18 cellular contexts compared by ENCODE assay signal in genomic region chr12:88194868-88195267, GRCh38. TPM values are rescaled to one million over a fixed set of nuclear protein-coding genes. Genes with fewer than 3 reads are reported as not detected.
DNase-seq lines count a peak whose midpoint lies in the region; ATAC-seq and TF ChIP-seq lines count a peak whose summit lies in the region.
"Had no signal": no experiment of that assay in that cellular context is flagged by ENCODE, and none has a peak within 500 bp of the region (broad histone marks: within the 10 kb centered on the region; RNA-seq: fewer than 3 reads in every experiment).

No MANE protein-coding gene starts in this region.

- H3K4me2 ChIP-seq in GM23338: no peak overlapping the region
- H3K4me2 ChIP-seq in osteoblast (ENCODE audit: insufficient read depth, low read length): no peak overlapping the region
- H3K4me2 ChIP-seq: A549 had no signal

- H3K79me2 ChIP-seq in GM23338 (replicated peaks; ENCODE audit: insufficient read depth): no peaks in the 10 kb centered on the region
- no peaks in the 10 kb centered on the region for H3K79me2 ChIP-seq in osteoblast (ENCODE audit: insufficient read depth, low read length)

- H4K20me1 ChIP-seq in GM23338 (replicated peaks; ENCODE audit: insufficient read depth): no peaks in the 10 kb centered on the region
- no peaks in the 10 kb centered on the region for H4K20me1 ChIP-seq in osteoblast (ENCODE audit: insufficient read depth, low read length)

- no peaks in the 10 kb centered on the region for H3K9me3 ChIP-seq in osteoblast (ENCODE audit: low read depth, low read length)
- H3K9me3 ChIP-seq: A549 had no signal

- no peak for DNase-seq in GM23338 (ENCODE audit: low spot score)
- no peak for DNase-seq in WTC11 (ENCODE audit: low spot score)
- no peak for DNase-seq in osteoblast (ENCODE audit: insufficient read length, low spot score, missing footprints)
- DNase-seq in NCI-H446 (lab: John Stamatoyannopoulos, UW): no peak
- no peak for DNase-seq in ACHN
- DNase-seq: 8988T; C1 segment of cervical spinal cord; Calu3; CD4-positive, alpha-beta memory T cell; COR-L47; DMS53; DMS79 treated with DMSO at 0.1 percent for 48 hours; GF-D8; GM23248; H9 had no signal

- no peak overlapping the region for H2AFZ ChIP-seq in GM23338
- no peak overlapping the region for H2AFZ ChIP-seq in osteoblast (ENCODE audit: low read length)
- H2AFZ ChIP-seq: GM23248 had no signal

- H3K4me1 ChIP-seq in GM23338 (ENCODE audit: insufficient read depth): no peaks in the 10 kb centered on the region
- no peaks in the 10 kb centered on the region for H3K4me1 ChIP-seq in osteoblast (ENCODE audit: insufficient read depth, low read length)
- H3K4me1 ChIP-seq: A549 had no signal

- H3K27ac ChIP-seq in GM23338 (ENCODE audit: low read depth) (no peak overlapping the region), osteoblast (ENCODE audit: low read depth, low read length) (peak overlapping the region; percentile 13)
- H3K27ac ChIP-seq: A549, GM23248 had no signal

- in situ Hi-C loops in ACHN (cut with HindIII; ENCODE audit: low pct_ligation_motif_present, low pct_unique_long_range_greater_than_20kb, low sequenced_read_pairs): no loop called here

- peaks cover 3% of the 10 kb centered on the region; the same call in 2 of the 3 replicates for H3K4me1 Mint-ChIP-seq in GM23338
- peaks cover 5% of the 10 kb centered on the region; the same call in 1 of the 2 replicates for H3K4me1 Mint-ChIP-seq in WTC11
- H3K4me1 Mint-ChIP-seq: CD4-positive, alpha-beta memory T cell had no signal

- CTCF ChIA-PET in WTC11 (lab: Charles Lee): no interaction called here

- H3K27me3 ChIP-seq in GM23338 (ENCODE audit: insufficient read depth) (no peaks in the 10 kb centered on the region), osteoblast (ENCODE audit: insufficient read depth, low read length) (no peaks in the 10 kb centered on the region)

- H3K36me3 Mint-ChIP-seq in GM23338 (ENCODE audit: low read depth) (peaks cover 10% of the 10 kb centered on the region; the same call in 2 of the 3 replicates), WTC11 (peaks cover 9% of the 10 kb centered on the region)

- H3K4me3 Mint-ChIP-seq in GM23338 (no peak overlapping the region), WTC11 (no peak overlapping the region)
- H3K4me3 Mint-ChIP-seq: CD4-positive, alpha-beta memory T cell; H9 had no signal

- H3K27me3 Mint-ChIP-seq in GM23338 (ENCODE audit: insufficient read depth, low read depth, poor library complexity) (no peaks in the 10 kb centered on the region), WTC11 (ENCODE audit: low read depth) (no peaks in the 10 kb centered on the region)
- H3K27me3 Mint-ChIP-seq: CD4-positive, alpha-beta memory T cell had no signal

- no peaks in the 10 kb centered on the region for H3K9me2 ChIP-seq in GM23338 (ENCODE audit: insufficient read depth)

- no peaks in the 10 kb centered on the region for H3F3A ChIP-seq in GM23338 (replicated peaks; ENCODE audit: low read depth)

- ATAC-seq in GM23338: no peak
- ATAC-seq in WTC11: no peak
- ATAC-seq in GM21390 (IDR thresholded peaks at IDR 0.05; ENCODE audit: unreplicated experiment): no peak
- ATAC-seq: A549, HCT116 had no signal

- no peak overlapping the region for H3K4me3 ChIP-seq in GM23338
- H3K4me3 ChIP-seq in osteoblast (ENCODE audit: insufficient read depth, low read length): no peak overlapping the region
- H3K4me3 ChIP-seq: A549, GM23248 had no signal

- H3K27ac Mint-ChIP-seq in GM23338: peak overlapping the region; percentile 76; the same call in 1 of the 2 replicates
- peak overlapping the region; percentile 41; the same call in 1 of the 2 replicates for H3K27ac Mint-ChIP-seq in WTC11
- H3K27ac Mint-ChIP-seq: CD4-positive, alpha-beta memory T cell; H9 had no signal

- POLR2A ChIA-PET in WTC11 (lab: Charles Lee): no interaction called here

- H3K36me3 ChIP-seq in GM23338 (ENCODE audit: insufficient read depth): no peaks in the 10 kb centered on the region; the same call in 1 of the 2 replicates
- peaks cover 6% of the 10 kb centered on the region for H3K36me3 ChIP-seq in osteoblast (ENCODE audit: insufficient read depth, low read length)

- TF ChIP-seq CTCF in GM23338 (conservative IDR thresholded peaks at IDR 0.05; ENCODE audit: low read depth in 2 of 2): no peak
- TF ChIP-seq CTCF in WTC11 (IDR thresholded peaks at IDR 0.05): no peak
- no peak for TF ChIP-seq CTCF in osteoblast (IDR thresholded peaks at IDR 0.05; ENCODE audit: extremely low read depth, low read depth, low read length)

- no peaks in the 10 kb centered on the region for H3K9me3 Mint-ChIP-seq in GM23338
- H3K9me3 Mint-ChIP-seq in WTC11: no peaks in the 10 kb centered on the region
- H3K9me3 Mint-ChIP-seq: CD4-positive, alpha-beta memory T cell; H9 had no signal

TF ChIP-seq in GM23338, 12 proteins besides CTCF, POLR2A, EP300 and RAD21 (continues in another document):
- TF ChIP-seq STAT1 (IDR thresholded peaks at IDR 0.05; ENCODE audit: unreplicated experiment) (no peak), NANOG (IDR thresholded peaks at IDR 0.05; ENCODE audit: borderline replicate concordance) (no peak), EZH2phosphoT487 (IDR thresholded peaks at IDR 0.05; ENCODE audit: unreplicated experiment) (no peak), CREB1 (CRISPR knock-in tag; IDR thresholded peaks at IDR 0.05; ENCODE audit: low read depth) (no peak), JUNB (IDR thresholded peaks at IDR 0.05; ENCODE audit: unreplicated experiment) (no peak), REST (IDR thresholded peaks at IDR 0.05; ENCODE audit: unreplicated experiment) (no peak), POLR2AphosphoS5 (IDR thresholded peaks at IDR 0.05; ENCODE audit: low read depth) (no peak)

TF ChIP-seq in WTC11, 78 proteins besides CTCF, POLR2A, EP300 and RAD21 (continues in another document):
- no peak for TF ChIP-seq SOX15 (CRISPR knock-in tag; IDR thresholded peaks at IDR 0.05)
- no peak for TF ChIP-seq USF2 (CRISPR knock-in tag; IDR thresholded peaks at IDR 0.05)
- TF ChIP-seq ZNF425 (CRISPR knock-in tag; conservative IDR thresholded peaks at IDR 0.05): no peak
- no peak for TF ChIP-seq NFYB (CRISPR knock-in tag; conservative IDR thresholded peaks at IDR 0.05; ENCODE audit: low read depth)
- no peak for TF ChIP-seq CBFB (CRISPR knock-in tag; IDR thresholded peaks at IDR 0.05; ENCODE audit: low read depth)
- TF ChIP-seq FOXP1 (CRISPR knock-in tag; IDR thresholded peaks at IDR 0.05; ENCODE audit: borderline replicate concordance): no peak
- TF ChIP-seq IRF1 (CRISPR knock-in tag; IDR thresholded peaks at IDR 0.05): no peak
- TF ChIP-seq NFATC4 (CRISPR knock-in tag; IDR thresholded peaks at IDR 0.05): no peak
- no peak for TF ChIP-seq ZNF121 (CRISPR knock-in tag; IDR thresholded peaks at IDR 0.05)
- TF ChIP-seq ZBTB43 (CRISPR knock-in tag; IDR thresholded peaks at IDR 0.05): no peak
- no peak for TF ChIP-seq CREB1 (CRISPR knock-in tag; IDR thresholded peaks at IDR 0.05)
- TF ChIP-seq ZNF219 (CRISPR knock-in tag; IDR thresholded peaks at IDR 0.05; ENCODE audit: borderline replicate concordance): no peak
- TF ChIP-seq FOXK1 (CRISPR knock-in tag; IDR thresholded peaks at IDR 0.05): no peak

RNA-seq across cellular contexts. Expression of gene TMTC3, which starts 52.8 kb away (rescaled TPM):
- 53.8 and 55.8 TPM in 2 replicates for total RNA-seq in GM23338 (2014; rRNA removed; shearing (Covaris generic))
- polyA plus RNA-seq in GM23338 (2016; fragmentation: Nextera tagmentation; extraction: Ambion mirVana): 15.5 and 17.7 TPM in 2 replicates
- total RNA-seq in WTC11 (2021) (36.9 to 39.8 TPM (median 38.8 TPM) in 3 replicates), osteoblast (46.3 and 48.0 TPM in 2 replicates)

RNA-seq across cellular contexts. Expression of gene CEP290, which starts 53.0 kb away (rescaled TPM):
- total RNA-seq in GM23338 (2014; rRNA removed; shearing (Covaris generic)): 12.1 and 17.3 TPM in 2 replicates
- 18.6 and 25.7 TPM in 2 replicates for polyA plus RNA-seq in GM23338 (2016; fragmentation: Nextera tagmentation; extraction: Ambion mirVana)
- total RNA-seq in WTC11 (2021): 9.6 to 12.3 TPM (median 10.7 TPM) in 3 replicates
- 20.3 and 22.4 TPM in 2 replicates for total RNA-seq in osteoblast
